ENCODE assay signal across 8 cellular contexts in the genomic region with DNA sequence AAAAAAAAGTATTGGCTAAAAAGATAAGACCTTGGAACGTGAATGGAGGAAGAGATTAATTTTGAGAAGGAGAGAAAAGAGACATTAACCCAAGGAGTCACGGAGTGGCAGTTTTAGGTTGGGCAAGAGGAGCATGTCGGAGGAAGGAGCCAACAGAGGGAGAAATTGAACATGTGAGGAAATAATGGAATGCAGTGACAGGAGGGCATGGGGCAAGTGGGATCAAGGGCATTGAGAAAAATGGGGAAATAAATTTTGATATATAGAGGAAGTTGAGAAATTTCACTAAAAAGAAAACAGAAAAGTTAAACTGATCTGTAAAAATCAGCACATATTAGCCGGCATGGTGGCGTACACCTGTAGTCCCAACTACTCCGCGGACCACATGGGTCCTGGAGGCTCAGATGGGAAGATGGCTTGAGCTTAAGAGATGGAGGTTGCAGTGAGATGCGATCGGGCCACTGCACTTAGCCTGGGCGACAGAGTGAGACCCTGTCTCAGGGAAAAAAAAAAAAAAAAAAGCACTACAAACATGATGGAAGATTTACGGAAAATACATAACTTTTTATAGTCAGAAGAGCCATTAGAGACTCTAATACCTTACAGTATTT. TPM values are rescaled to one million over a fixed set of nuclear protein-coding genes. Genes with fewer than 3 reads are reported as not detected.
DNase-seq lines count a peak whose midpoint lies in the region; ATAC-seq and TF ChIP-seq lines count a peak whose summit lies in the region.

No MANE protein-coding gene starts in this region.

- peak overlapping the region; percentile 96; the same call in 1 of the 2 replicates for H3K9ac ChIP-seq in MM.1S (ENCODE audit: low read length)
- no peak overlapping the region for H3K9ac ChIP-seq in neural cell (ENCODE audit: low read length)

- H2AFZ ChIP-seq in MM.1S (ENCODE audit: low read length), result no peak overlapping the region
- no peak overlapping the region for H2AFZ ChIP-seq in neural cell (ENCODE audit: low read depth, low read length)

- H3K27ac ChIP-seq in CD4-positive, alpha-beta T cell (ENCODE audit: low read depth, low read length), result no peak overlapping the region
- H3K27ac ChIP-seq in MM.1S (ENCODE audit: low read length), result peak overlapping the region; percentile 59; the same call in 1 of the 2 replicates
- H3K27ac ChIP-seq in neural cell (ENCODE audit: low read length), result no peak overlapping the region

- H3K27ac Mint-ChIP-seq in CD4-positive, alpha-beta T cell, result peak overlapping the region; percentile 92

- H3K79me2 ChIP-seq in MM.1S (ENCODE audit: low read length), result peaks cover 89% of the 10 kb centered on the region
- H3K79me2 ChIP-seq in neural cell (replicated peaks; ENCODE audit: insufficient read depth, low read length), result peaks cover 27% of the 10 kb centered on the region

- POLR2A ChIA-PET in CD4-positive, alpha-beta T cell (lab: Charles Lee), result interaction anchor here (1.0 to 2.9 kb wide), 5 partner anchors 11 to 59 kb away, joined by 3 to 29 read pairs (median 18); partner anchors contain the start of genes SNAP23, STARD9 and ZNF106

- H3K9me3 ChIP-seq in CD4-positive, alpha-beta T cell (ENCODE audit: control insufficient read depth, low read length), result no peaks in the 10 kb centered on the region
- H3K9me3 ChIP-seq in MM.1S (replicated peaks; ENCODE audit: insufficient read depth, low read length) (no peaks in the 10 kb centered on the region), neural cell (ENCODE audit: low read length) (no peaks in the 10 kb centered on the region)

- intact Hi-C loops in CD4-positive, alpha-beta T cell (cut with DNase I, micrococcal nuclease), result loop anchor here (1.0 to 10.0 kb wide), 4 partner anchors 59 to 102 kb away; partner anchors contain the start of gene ZNF106 (in 2 of the 2)

- TF ChIP-seq CTCF in CD4-positive, alpha-beta T cell (IDR thresholded peaks at IDR 0.05), result no peak
- TF ChIP-seq CTCF in MM.1S (IDR thresholded peaks at IDR 0.05; ENCODE audit: low read length) (no peak), cardiac fibroblast (IDR thresholded peaks at IDR 0.05; ENCODE audit: low read depth, low read length) (no peak), neural cell (IDR thresholded peaks at IDR 0.05; ENCODE audit: poor library complexity, severe bottlenecking) (no peak)

- H3K27me3 Mint-ChIP-seq in CD4-positive, alpha-beta T cell, result no peaks in the 10 kb centered on the region

- peaks cover 5% of the 10 kb centered on the region; the same call in 1 of the 2 replicates for H4K20me1 ChIP-seq in MM.1S (ENCODE audit: insufficient read depth, low read length)
- no peaks in the 10 kb centered on the region for H4K20me1 ChIP-seq in neural cell (ENCODE audit: insufficient read depth)

- H3K4me1 ChIP-seq in MM.1S (ENCODE audit: low read length), result peaks cover 36% of the 10 kb centered on the region

- H3K4me3 ChIP-seq in MM.1S (ENCODE audit: low read length) (peak overlapping the region; percentile 88), cardiac fibroblast (replicated peaks in 1 of 2; ENCODE audit: low read depth in 2 of 2, low read length in 2 of 2) (peak overlapping the region; percentile 93 to 98), neural cell (ENCODE audit: low read length) (peak overlapping the region; percentile 81)

- TF ChIP-seq RAD21 in neural cell (conservative IDR thresholded peaks at IDR 0.05), result no peak

- DNase-seq in CD4-positive, alpha-beta T cell, result no peak
- DNase-seq in MM.1S, result no peak
- peak in 1 of 2 donors; percentile 1 for DNase-seq in cardiac fibroblast (ENCODE audit: low read depth in 2 of 2)
- no peak for DNase-seq in HT-29 (ENCODE audit: low spot score)
- DNase-seq in HCEC 1CT, result no peak
- DNase-seq in AG08396 (ENCODE audit: low spot score), result no peak
- no peak for DNase-seq in NCI-H82 (lab: John Stamatoyannopoulos, UW)

- H3K4me2 ChIP-seq in MM.1S (ENCODE audit: low read depth, low read length) (peak overlapping the region; percentile 56), neural cell (ENCODE audit: low read length) (peak overlapping the region; percentile 46)

- peak overlapping the region; percentile 83 for H3K4me3 Mint-ChIP-seq in CD4-positive, alpha-beta T cell

- H3K9me2 ChIP-seq in MM.1S (replicated peaks; ENCODE audit: insufficient read depth, low read length), result no peaks in the 10 kb centered on the region
- H3K9me2 ChIP-seq in neural cell (ENCODE audit: insufficient read depth, low read length), result no peaks in the 10 kb centered on the region

- no peak for ATAC-seq in CD4-positive, alpha-beta T cell (ENCODE audit: poor library complexity)

- H3F3A ChIP-seq in MM.1S (ENCODE audit: insufficient read depth, low read length) (peaks cover 26% of the 10 kb centered on the region), neural cell (ENCODE audit: insufficient read depth, low read length, poor library complexity, severe bottlenecking) (no peaks in the 10 kb centered on the region)

- H3K36me3 ChIP-seq in MM.1S (replicated peaks; ENCODE audit: insufficient read depth, low read length) (no peaks in the 10 kb centered on the region), neural cell (ENCODE audit: insufficient read depth, low read length) (no peaks in the 10 kb centered on the region)

- CTCF ChIA-PET in CD4-positive, alpha-beta T cell (lab: Charles Lee), result interaction anchor here (1.2 kb wide), 1 partner anchor 25 kb away, joined by 5 read pairs; the partner anchor contains the start of gene STARD9

- peaks cover 71% of the 10 kb centered on the region for H3K4me1 Mint-ChIP-seq in CD4-positive, alpha-beta T cell (ENCODE audit: low read depth)

- peaks cover 43% of the 10 kb centered on the region for H3K36me3 Mint-ChIP-seq in CD4-positive, alpha-beta T cell (ENCODE audit: low read depth)

- H3K27me3 ChIP-seq in CD4-positive, alpha-beta T cell (ENCODE audit: control insufficient read depth, insufficient read depth, low read length), result no peaks in the 10 kb centered on the region
- no peaks in the 10 kb centered on the region for H3K27me3 ChIP-seq in MM.1S (replicated peaks; ENCODE audit: insufficient read depth, low read length)
- no peaks in the 10 kb centered on the region for H3K27me3 ChIP-seq in neural cell (ENCODE audit: insufficient read depth, low read depth, low read length)

- H3K9me3 Mint-ChIP-seq in CD4-positive, alpha-beta T cell, result no peaks in the 10 kb centered on the region

- no peak for TF ChIP-seq EP300 in neural cell (conservative IDR thresholded peaks at IDR 0.05; ENCODE audit: poor library complexity, severe bottlenecking)

TF ChIP-seq in neural cell, 6 proteins besides CTCF, POLR2A, EP300 and RAD21:
- TF ChIP-seq, protein P1, sequence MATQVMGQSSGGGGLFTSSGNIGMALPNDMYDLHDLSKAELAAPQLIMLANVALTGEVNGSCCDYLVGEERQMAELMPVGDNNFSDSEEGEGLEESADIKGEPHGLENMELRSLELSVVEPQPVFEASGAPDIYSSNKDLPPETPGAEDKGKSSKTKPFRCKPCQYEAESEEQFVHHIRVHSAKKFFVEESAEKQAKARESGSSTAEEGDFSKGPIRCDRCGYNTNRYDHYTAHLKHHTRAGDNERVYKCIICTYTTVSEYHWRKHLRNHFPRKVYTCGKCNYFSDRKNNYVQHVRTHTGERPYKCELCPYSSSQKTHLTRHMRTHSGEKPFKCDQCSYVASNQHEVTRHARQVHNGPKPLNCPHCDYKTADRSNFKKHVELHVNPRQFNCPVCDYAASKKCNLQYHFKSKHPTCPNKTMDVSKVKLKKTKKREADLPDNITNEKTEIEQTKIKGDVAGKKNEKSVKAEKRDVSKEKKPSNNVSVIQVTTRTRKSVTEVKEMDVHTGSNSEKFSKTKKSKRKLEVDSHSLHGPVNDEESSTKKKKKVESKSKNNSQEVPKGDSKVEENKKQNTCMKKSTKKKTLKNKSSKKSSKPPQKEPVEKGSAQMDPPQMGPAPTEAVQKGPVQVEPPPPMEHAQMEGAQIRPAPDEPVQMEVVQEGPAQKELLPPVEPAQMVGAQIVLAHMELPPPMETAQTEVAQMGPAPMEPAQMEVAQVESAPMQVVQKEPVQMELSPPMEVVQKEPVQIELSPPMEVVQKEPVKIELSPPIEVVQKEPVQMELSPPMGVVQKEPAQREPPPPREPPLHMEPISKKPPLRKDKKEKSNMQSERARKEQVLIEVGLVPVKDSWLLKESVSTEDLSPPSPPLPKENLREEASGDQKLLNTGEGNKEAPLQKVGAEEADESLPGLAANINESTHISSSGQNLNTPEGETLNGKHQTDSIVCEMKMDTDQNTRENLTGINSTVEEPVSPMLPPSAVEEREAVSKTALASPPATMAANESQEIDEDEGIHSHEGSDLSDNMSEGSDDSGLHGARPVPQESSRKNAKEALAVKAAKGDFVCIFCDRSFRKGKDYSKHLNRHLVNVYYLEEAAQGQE (IDR thresholded peaks at IDR 0.05; ENCODE audit: borderline replicate concordance), result no peak
- TF ChIP-seq SMC3 (conservative IDR thresholded peaks at IDR 0.05; ENCODE audit: poor library complexity) (no peak), TAF1 (IDR thresholded peaks at IDR 0.05; ENCODE audit: low read depth) (no peak), POLR2AphosphoS5 (IDR thresholded peaks at IDR 0.05) (no peak), EZH2 (IDR thresholded peaks at IDR 0.05; ENCODE audit: borderline replicate concordance, insufficient read depth, low read length, poor library complexity, severe bottlenecking) (no peak), MXI1 (conservative IDR thresholded peaks at IDR 0.05; ENCODE audit: poor library complexity, severe bottlenecking) (no peak)

RNA-seq across cellular contexts. Expression of gene HAUS2, which starts 1.2 kb away (rescaled TPM):
- 10 to 100 TPM; 23.0 to 28.2 TPM for total RNA-seq in CD4-positive, alpha-beta T cell
- 48.9 and 76.0 TPM in 2 replicates for polyA plus RNA-seq in neural cell
- 55.8 and 61.9 TPM in 2 replicates for polyA minus RNA-seq in neural cell
- total RNA-seq in HT-29 (2014; rRNA removed; shearing (Covaris generic)), result 12.0 and 24.0 TPM in 2 replicates

RNA-seq across cellular contexts. Expression of gene LRRC57, which starts 1.3 kb away (rescaled TPM):
- total RNA-seq in CD4-positive, alpha-beta T cell, result 10 to 100 TPM; 25.8 to 29.6 TPM
- 8.4 and 11.6 TPM in 2 replicates for polyA plus RNA-seq in neural cell
- polyA minus RNA-seq in neural cell, result 23.1 and 26.9 TPM in 2 replicates
- 10.8 and 11.3 TPM in 2 replicates for total RNA-seq in HT-29 (2014; rRNA removed; shearing (Covaris generic))

RNA-seq across cellular contexts. Expression of gene STARD9, which starts 25.5 kb away (rescaled TPM):
- total RNA-seq in CD4-positive, alpha-beta T cell, result 1 to 10 TPM; 2.8 to 4.6 TPM
- 6.4 and 7.1 TPM in 2 replicates for polyA plus RNA-seq in neural cell
- polyA minus RNA-seq in neural cell, result 12.7 and 14.0 TPM in 2 replicates
- total RNA-seq in HT-29 (2014; rRNA removed; shearing (Covaris generic)), result 0.15 and 0.50 TPM in 2 replicates

RNA-seq across cellular contexts. Expression of gene SNAP23, which starts 54.5 kb away (rescaled TPM):
- 10 to 100 TPM; 37.4 to 40.1 TPM for total RNA-seq in CD4-positive, alpha-beta T cell
- 36.6 and 40.7 TPM in 2 replicates for polyA plus RNA-seq in neural cell
- polyA minus RNA-seq in neural cell, result 11.7 and 13.4 TPM in 2 replicates
- 30.2 and 39.5 TPM in 2 replicates for total RNA-seq in HT-29 (2014; rRNA removed; shearing (Covaris generic))

RNA-seq across cellular contexts. Expression of gene ZNF106, which starts 58.9 kb away (rescaled TPM):
- 10 to 100 TPM; 30.9 to 31.4 TPM for total RNA-seq in CD4-positive, alpha-beta T cell
- 18.6 and 24.0 TPM in 2 replicates for polyA plus RNA-seq in neural cell
- 64.3 and 70.0 TPM in 2 replicates for polyA minus RNA-seq in neural cell
- total RNA-seq in HT-29 (2014; rRNA removed; shearing (Covaris generic)), result 23.4 and 24.9 TPM in 2 replicates
